9 cellular contexts compared by ENCODE assay signal in the genomic region with DNA sequence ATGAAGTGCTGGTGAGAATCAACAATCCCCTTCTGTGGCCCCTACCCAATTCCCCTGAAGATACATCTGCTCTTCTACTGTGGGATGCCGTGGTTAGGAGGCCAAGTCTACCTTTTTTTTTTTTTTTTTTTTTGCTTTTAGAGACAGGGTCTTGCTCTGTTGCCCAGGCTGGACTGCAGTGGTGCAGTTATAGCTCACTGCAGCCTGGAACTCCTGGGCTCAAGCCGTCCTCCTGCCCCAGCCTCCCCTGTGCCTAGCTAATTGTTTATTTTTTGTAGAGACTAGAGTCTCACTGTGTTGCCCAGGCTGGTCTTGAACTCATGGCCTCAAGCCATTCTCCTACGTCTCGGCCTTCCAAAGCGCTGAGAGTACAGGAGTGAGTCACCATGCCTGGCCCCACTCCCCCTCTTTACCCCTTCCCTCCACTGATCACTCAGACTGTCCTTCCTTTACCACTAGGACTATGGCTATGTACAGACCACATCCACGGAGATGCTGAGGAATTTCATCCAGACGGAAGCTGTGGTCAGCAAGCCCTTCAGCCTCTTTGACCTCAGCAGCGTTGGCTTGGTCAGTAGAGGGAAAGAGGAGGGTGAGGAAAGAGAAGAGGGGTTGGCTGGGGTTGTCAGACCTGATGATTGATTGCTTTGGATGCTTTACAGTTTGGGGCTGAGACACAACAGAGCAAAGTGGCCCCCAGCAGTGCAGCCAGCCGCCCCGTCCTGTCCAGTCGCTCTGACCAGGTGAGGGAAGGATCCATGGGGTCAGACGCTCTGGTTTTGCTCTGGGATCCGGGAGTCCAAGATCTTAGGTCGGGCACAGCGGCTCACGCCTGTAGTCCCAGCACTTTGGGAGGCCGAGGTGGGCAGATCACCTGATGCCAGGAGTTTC. TPM values are rescaled to one million over a fixed set of nuclear protein-coding genes. Genes with fewer than 3 reads are reported as not detected.
DNase-seq lines count a peak whose midpoint lies in the region; ATAC-seq and TF ChIP-seq lines count a peak whose summit lies in the region.
"Had no signal": no experiment of that assay in that cellular context is flagged by ENCODE, and none has a peak within 500 bp of the region (broad histone marks: within the 10 kb centered on the region; RNA-seq: fewer than 3 reads in every experiment).

No MANE protein-coding gene starts in this region.

- H3K9me3 Mint-ChIP-seq in neural progenitor cell = no peaks in the 10 kb centered on the region

- no peak overlapping the region for H2AFZ ChIP-seq in mammary epithelial cell (ENCODE audit: low read depth, low read length)
- no peak overlapping the region for H2AFZ ChIP-seq in neural progenitor cell (replicated peaks)

- H3K4me1 Mint-ChIP-seq in neural progenitor cell = peaks cover 33% of the 10 kb centered on the region

- DNase-seq in M059J (ENCODE audit: low read depth) (peak; percentile 100), mammary epithelial cell (no peak), neural progenitor cell (ENCODE audit: low spot score) (no peak), SKM-1 treated with dmso at 0.1 percent for 144 hours (lab: John Stamatoyannopoulos, UW; ENCODE audit: unreplicated experiment) (no peak), ureter (ENCODE audit: low spot score) (no peak), GF-D8 (lab: John Stamatoyannopoulos, UW) (no peak)
- DNase-seq: NCI-H446 had no signal

- H3K4me3 ChIP-seq in DOHH2 (ENCODE audit: low read length) = peak overlapping the region; percentile 99
- H3K4me3 ChIP-seq in mammary epithelial cell (replicated peaks in 1 of 3; ENCODE audit: insufficient read depth in 1 of 3, low read depth in 2 of 3, low read length in 3 of 3) = no peak overlapping the region
- H3K4me3 ChIP-seq in neural progenitor cell = no peak overlapping the region

- H3K4me1 ChIP-seq in DOHH2 (ENCODE audit: control insufficient read depth, low read length) (peaks cover 28% of the 10 kb centered on the region), mammary epithelial cell (ENCODE audit: insufficient read depth, low read length) (peaks cover 14% of the 10 kb centered on the region), neural progenitor cell (peaks cover 14% of the 10 kb centered on the region)

- H3K36me3 Mint-ChIP-seq in neural progenitor cell = peaks cover 32% of the 10 kb centered on the region

- in situ Hi-C loops in mammary epithelial cell (cut with MboI; ENCODE audit: low sequenced_read_pairs in 2 of 2) = no loop called here

- 87% methylated on average over 17 of the region's 17 CpGs for WGBS in mammary epithelial cell (ENCODE audit: low coverage, missing lambda C conversion rate)

- peaks cover 75% of the 10 kb centered on the region for H3K36me3 ChIP-seq in DOHH2 (ENCODE audit: control insufficient read depth, low read length)
- H3K36me3 ChIP-seq in mammary epithelial cell (ENCODE audit: insufficient read depth, low read length) = peaks cover 14% of the 10 kb centered on the region
- H3K36me3 ChIP-seq in neural progenitor cell = peaks cover 18% of the 10 kb centered on the region

- dilution Hi-C loops in mammary epithelial cell (cut with HindIII; ENCODE audit: low sequenced_read_pairs) = no loop called here

- peak overlapping the region; percentile 81 for H3K27ac Mint-ChIP-seq in neural progenitor cell

- H4K20me1 ChIP-seq in DOHH2 (ENCODE audit: control insufficient read depth, insufficient read depth, low read depth, low read length) (peaks cover 20% of the 10 kb centered on the region), mammary epithelial cell (ENCODE audit: insufficient read depth, low read length) (no peaks in the 10 kb centered on the region), neural progenitor cell (ENCODE audit: low read depth) (peaks cover 21% of the 10 kb centered on the region)

- peak overlapping the region; percentile 95 for H3K4me3 Mint-ChIP-seq in neural progenitor cell

- H3K79me2 ChIP-seq in DOHH2 (ENCODE audit: control insufficient read depth, low read length) (peaks cover 44% of the 10 kb centered on the region), mammary epithelial cell (ENCODE audit: insufficient read depth, low read length) (peaks cover 36% of the 10 kb centered on the region), neural progenitor cell (ENCODE audit: low read depth) (peaks cover 40% of the 10 kb centered on the region)

- peaks cover 23% of the 10 kb centered on the region for H3F3A ChIP-seq in DOHH2 (ENCODE audit: control insufficient read depth, insufficient read depth)
- H3F3A ChIP-seq in neural progenitor cell (ENCODE audit: low read depth) = peaks cover 42% of the 10 kb centered on the region

- H3K27ac ChIP-seq in DOHH2 (ENCODE audit: low read depth, low read length) = no peak overlapping the region
- H3K27ac ChIP-seq in mammary epithelial cell (ENCODE audit: insufficient read depth, low read depth, low read length) = no peak overlapping the region
- no peak overlapping the region for H3K27ac ChIP-seq in neural progenitor cell

- peaks cover 24% of the 10 kb centered on the region for H3K27me3 Mint-ChIP-seq in neural progenitor cell (ENCODE audit: insufficient read depth, low read depth)

- peak overlapping the region; percentile 92 for H3K4me2 ChIP-seq in DOHH2 (ENCODE audit: low read length)
- peak overlapping the region; percentile 68 for H3K4me2 ChIP-seq in mammary epithelial cell (ENCODE audit: insufficient read depth, low read depth, low read length)
- no peak overlapping the region for H3K4me2 ChIP-seq in neural progenitor cell

- H3K9me3 ChIP-seq in DOHH2 (ENCODE audit: control insufficient read depth, insufficient read depth, low read length) = no peaks in the 10 kb centered on the region
- no peaks in the 10 kb centered on the region for H3K9me3 ChIP-seq in mammary epithelial cell (replicated peaks; ENCODE audit: insufficient read depth, low read length)
- no peaks in the 10 kb centered on the region for H3K9me3 ChIP-seq in neural progenitor cell (ENCODE audit: low read depth)

- H3K27me3 ChIP-seq in DOHH2 (ENCODE audit: control insufficient read depth, low read length) (no peaks in the 10 kb centered on the region), mammary epithelial cell (ENCODE audit: insufficient read depth, low read length) (no peaks in the 10 kb centered on the region), neural progenitor cell (no peaks in the 10 kb centered on the region)

- intact Hi-C loops in mammary epithelial cell (cut with micrococcal nuclease) = no loop called here

- TF ChIP-seq CTCF in DOHH2 (IDR thresholded peaks at IDR 0.05; ENCODE audit: low read depth, low read length, poor library complexity, severe bottlenecking) = no peak
- TF ChIP-seq CTCF in mammary epithelial cell (conservative IDR thresholded peaks at IDR 0.05 in 1 of 2, IDR thresholded peaks at IDR 0.05 in 1 of 2; ENCODE audit: extremely low read depth in 1 of 2, insufficient read depth in 1 of 2, low read depth in 1 of 2, low read length in 2 of 2) = no peak
- no peak for TF ChIP-seq CTCF in neural progenitor cell (IDR thresholded peaks at IDR 0.05)

- CTCF ChIA-PET in mammary epithelial cell (lab: Charles Lee; ENCODE audit: low non-redundant PET) = no interaction called here

- no peak for ATAC-seq in GM19463 (IDR thresholded peaks at IDR 0.05; ENCODE audit: unreplicated experiment)

- no TSS peak for BruUV-seq in mammary epithelial cell (replicated peaks; lab: Mats Ljungman, UMichigan)

- no peaks in the 10 kb centered on the region for H3K9me2 ChIP-seq in DOHH2 (replicated peaks; ENCODE audit: control insufficient read depth, low read length)

- no peak overlapping the region for H3K9ac ChIP-seq in mammary epithelial cell (ENCODE audit: insufficient read depth, low read length)
- H3K9ac ChIP-seq in neural progenitor cell = no peak overlapping the region

RNA-seq across cellular contexts. Expression of a gene that starts 1.8 kb away (rescaled TPM):
- total RNA-seq in M059J (2014; rRNA removed; shearing (Covaris generic)) = 21.7 and 23.3 TPM in 2 replicates
- total RNA-seq in mammary epithelial cell = 10 to 100 TPM; 13.0 to 17.4 TPM
- polyA plus RNA-seq in mammary epithelial cell = 14.9 TPM
- 2.8 TPM for polyA minus RNA-seq in mammary epithelial cell
- total RNA-seq in neural progenitor cell (ENCODE audit: low replicate concordance) = 15.3 and 15.4 TPM in 2 replicates
- total RNA-seq in ureter = 19.5 TPM

RNA-seq across cellular contexts. Expression of a gene that starts 2.0 kb away (rescaled TPM):
- total RNA-seq in M059J (2014; rRNA removed; shearing (Covaris generic)) = 146 and 183 TPM in 2 replicates
- total RNA-seq in mammary epithelial cell (100 to 1,000 TPM in 1 of 2 donors, 10 to 100 TPM in 1; 16.0 to 114 TPM), neural progenitor cell (ENCODE audit: low replicate concordance) (206 and 297 TPM in 2 replicates), ureter (52.4 TPM)
- polyA plus RNA-seq in mammary epithelial cell = 163 TPM
- polyA minus RNA-seq in mammary epithelial cell = 137 TPM

RNA-seq across cellular contexts. Expression of a gene that starts 14.4 kb away (rescaled TPM):
- total RNA-seq in M059J (2014; rRNA removed; shearing (Covaris generic)) = 98.4 and 109 TPM in 2 replicates
- 100 to 1,000 TPM in 1 of 2 donors, 10 to 100 TPM in 1; 32.7 to 106 TPM for total RNA-seq in mammary epithelial cell
- 156 TPM for polyA plus RNA-seq in mammary epithelial cell
- 164 TPM for polyA minus RNA-seq in mammary epithelial cell
- total RNA-seq in neural progenitor cell (ENCODE audit: low replicate concordance) = 42.2 and 63.9 TPM in 2 replicates
- 121 TPM for total RNA-seq in ureter

RNA-seq across cellular contexts. Expression of a gene that starts 16.0 kb away (rescaled TPM):
- 60.7 and 93.2 TPM in 2 replicates for total RNA-seq in M059J (2014; rRNA removed; shearing (Covaris generic))
- total RNA-seq in mammary epithelial cell = 10 to 100 TPM; 28.8 to 55.3 TPM
- polyA plus RNA-seq in mammary epithelial cell = 16.5 TPM
- polyA minus RNA-seq in mammary epithelial cell = 42.4 TPM
- 66.1 and 88.3 TPM in 2 replicates for total RNA-seq in neural progenitor cell (ENCODE audit: low replicate concordance)
- total RNA-seq in ureter = 47.4 TPM

RNA-seq across cellular contexts. Expression of a gene that starts 16.2 kb away (rescaled TPM):
- 24.1 and 33.6 TPM in 2 replicates for total RNA-seq in M059J (2014; rRNA removed; shearing (Covaris generic))
- total RNA-seq in mammary epithelial cell (1 to 10 TPM; 6.9 to 7.5 TPM), neural progenitor cell (ENCODE audit: low replicate concordance) (25.8 and 26.7 TPM in 2 replicates), ureter (8.7 TPM)
- polyA plus RNA-seq in mammary epithelial cell = 7.3 TPM
- polyA minus RNA-seq in mammary epithelial cell = not detected
